9 cellular contexts compared by ENCODE assay signal in the genomic region with DNA sequence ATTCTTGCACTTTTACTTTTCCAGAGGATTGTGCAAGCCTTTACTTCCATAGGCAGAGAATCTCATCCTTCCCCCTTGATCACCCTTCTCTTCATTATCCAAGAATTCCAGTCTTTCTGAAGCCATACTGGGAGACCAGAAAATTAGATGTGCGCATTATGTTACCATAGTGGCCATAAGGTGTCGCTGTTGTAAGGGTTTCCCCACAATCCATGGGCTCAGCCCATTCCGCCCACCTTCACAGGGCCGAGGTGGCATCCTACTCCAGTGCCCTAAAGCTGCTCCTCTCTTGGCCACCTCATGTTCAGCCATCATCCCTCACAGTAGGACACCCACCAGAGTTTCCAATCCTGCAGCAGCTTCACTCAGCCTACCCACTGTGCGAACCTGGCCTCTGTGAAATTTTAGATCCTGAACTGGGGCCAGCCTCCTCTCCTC. TPM values are rescaled to one million over a fixed set of nuclear protein-coding genes. Genes with fewer than 3 reads are reported as not detected.
DNase-seq lines count a peak whose midpoint lies in the region; ATAC-seq and TF ChIP-seq lines count a peak whose summit lies in the region.
"Had no signal": no experiment of that assay in that cellular context is flagged by ENCODE, and none has a peak within 500 bp of the region (broad histone marks: within the 10 kb centered on the region; RNA-seq: fewer than 3 reads in every experiment).

No MANE protein-coding gene starts in this region.

- H3K4me1 ChIP-seq in Caco-2: no peaks in the 10 kb centered on the region
- peaks cover 27% of the 10 kb centered on the region for H3K4me1 ChIP-seq in osteoblast (ENCODE audit: insufficient read depth, low read length)
- H3K4me1 ChIP-seq: SJSA1 had no signal

- no peak overlapping the region for H2AFZ ChIP-seq in osteoblast (ENCODE audit: low read length)

- POLR2A ChIA-PET in Caco-2 (lab: Charles Lee): no interaction called here

- no peaks in the 10 kb centered on the region for H3K9me3 ChIP-seq in Caco-2
- H3K9me3 ChIP-seq in osteoblast (ENCODE audit: low read depth, low read length): no peaks in the 10 kb centered on the region
- H3K9me3 ChIP-seq: SJSA1 had no signal

- peaks cover 76% of the 10 kb centered on the region for H3K36me3 Mint-ChIP-seq in Caco-2 (ENCODE audit: insufficient read depth, unreplicated experiment)
- peaks cover 64% of the 10 kb centered on the region for H3K36me3 Mint-ChIP-seq in T-helper 2 cell treated with Interferon-gamma antibody and Interleukin-4, amounts not matched to agents 5 μg/mL and 100 μg/mL, for 36 hours (ENCODE audit: low read depth)

- no peak for ATAC-seq in GM18861 (IDR thresholded peaks at IDR 0.05; ENCODE audit: unreplicated experiment)
- no peak for ATAC-seq in HG03175 (IDR thresholded peaks at IDR 0.05; ENCODE audit: unreplicated experiment)

- peak; percentile 52 to 68 for TF ChIP-seq CTCF in Caco-2 (IDR thresholded peaks at IDR 0.05; ENCODE audit: insufficient read depth in 1 of 2, low read depth in 1 of 2, low read length in 1 of 2, severe bottlenecking in 1 of 2, unreplicated experiment in 1 of 2)
- TF ChIP-seq CTCF in HFF-Myc (IDR thresholded peaks at IDR 0.05; ENCODE audit: low read depth, low read length, missing control alignments): peak; percentile 66
- TF ChIP-seq CTCF in fibroblast of mammary gland (conservative IDR thresholded peaks at IDR 0.05; ENCODE audit: control insufficient read depth, insufficient read depth, low read depth, low read length): peak; percentile 75
- TF ChIP-seq CTCF in osteoblast (IDR thresholded peaks at IDR 0.05; ENCODE audit: extremely low read depth, low read depth, low read length): peak; percentile 80

- no TSS peak for BruUV-seq in Caco-2 (replicated peaks; lab: Mats Ljungman, UMichigan)

- no peak overlapping the region for H3K27ac ChIP-seq in osteoblast (ENCODE audit: low read depth, low read length)
- H3K27ac ChIP-seq: SJSA1 had no signal

- no peaks in the 10 kb centered on the region for H3K27me3 Mint-ChIP-seq in Caco-2 (ENCODE audit: insufficient read depth, unreplicated experiment)
- H3K27me3 Mint-ChIP-seq in T-helper 2 cell treated with Interferon-gamma antibody and Interleukin-4, amounts not matched to agents 5 μg/mL and 100 μg/mL, for 36 hours (ENCODE audit: low read depth): no peaks in the 10 kb centered on the region

- H3K79me2 ChIP-seq in osteoblast (ENCODE audit: insufficient read depth, low read length): peaks cover 43% of the 10 kb centered on the region

- H3K36me3 ChIP-seq in Caco-2 (ENCODE audit: control insufficient read depth, insufficient read depth, low read length) (peaks cover 4% of the 10 kb centered on the region), osteoblast (ENCODE audit: insufficient read depth, low read length) (peaks cover 82% of the 10 kb centered on the region)

- H3K4me3 ChIP-seq in Caco-2 (ENCODE audit: low read depth, low read length): no peak overlapping the region
- H3K4me3 ChIP-seq in HFF-Myc (replicated peaks; ENCODE audit: low read depth, low read length): no peak overlapping the region
- H3K4me3 ChIP-seq in fibroblast of mammary gland (ENCODE audit: control insufficient read depth, low read depth, low read length): no peak overlapping the region
- H3K4me3 ChIP-seq in osteoblast (ENCODE audit: insufficient read depth, low read length): no peak overlapping the region
- H3K4me3 ChIP-seq: SJSA1 had no signal

- H3K4me3 Mint-ChIP-seq in Caco-2 (ENCODE audit: unreplicated experiment): no peak overlapping the region
- H3K4me3 Mint-ChIP-seq in T-helper 2 cell treated with Interferon-gamma antibody and Interleukin-4, amounts not matched to agents 5 μg/mL and 100 μg/mL, for 36 hours: no peak overlapping the region

- intact Hi-C loops in Caco-2 (cut with micrococcal nuclease; ENCODE audit: unreplicated experiment): loop anchor here (1.0 to 5.0 kb wide), 2 partner anchors 69 to 277 kb away; no protein-coding TSS in a partner anchor

- no peaks in the 10 kb centered on the region for H3K9me3 Mint-ChIP-seq in Caco-2 (ENCODE audit: unreplicated experiment)
- no peaks in the 10 kb centered on the region for H3K9me3 Mint-ChIP-seq in T-helper 2 cell treated with Interferon-gamma antibody and Interleukin-4, amounts not matched to agents 5 μg/mL and 100 μg/mL, for 36 hours

- no peak overlapping the region for H3K4me2 ChIP-seq in osteoblast (ENCODE audit: insufficient read depth, low read length)

- H4K20me1 ChIP-seq in osteoblast (ENCODE audit: insufficient read depth, low read length): peaks cover 50% of the 10 kb centered on the region

- no peak overlapping the region for H3K27ac Mint-ChIP-seq in Caco-2 (ENCODE audit: unreplicated experiment)
- peak overlapping the region; percentile 1 for H3K27ac Mint-ChIP-seq in T-helper 2 cell treated with Interferon-gamma antibody and Interleukin-4, amounts not matched to agents 5 μg/mL and 100 μg/mL, for 36 hours

- CTCF ChIA-PET in Caco-2 (lab: Charles Lee): interaction anchor here (4.6 kb wide), 1 partner anchor 70 kb away, joined by 34 read pairs; no protein-coding TSS in a partner anchor

- no peaks in the 10 kb centered on the region for H3K4me1 Mint-ChIP-seq in Caco-2 (ENCODE audit: low read depth, unreplicated experiment)
- peaks cover 21% of the 10 kb centered on the region for H3K4me1 Mint-ChIP-seq in T-helper 2 cell treated with Interferon-gamma antibody and Interleukin-4, amounts not matched to agents 5 μg/mL and 100 μg/mL, for 36 hours (ENCODE audit: low read depth)

- H3K27me3 ChIP-seq in Caco-2 (replicated peaks; ENCODE audit: control insufficient read depth, insufficient read depth, low read length) (no peaks in the 10 kb centered on the region), osteoblast (ENCODE audit: insufficient read depth, low read length) (no peaks in the 10 kb centered on the region)
- H3K27me3 ChIP-seq: SJSA1 had no signal

- DNase-seq in Caco-2 (peak in 1 of 2 experiments; percentile 63), HFF-Myc (ENCODE audit: extremely low read depth, low read depth) (no peak), fibroblast of mammary gland (ENCODE audit: low read depth) (peak; percentile 55), osteoblast (ENCODE audit: insufficient read length, low spot score, missing footprints) (no peak), NCI-H187 (lab: John Stamatoyannopoulos, UW) (no peak)
- peak; percentile 22 for DNase-seq in T-helper 2 cell treated with Interferon-gamma antibody and Interleukin-4, amounts not matched to agents 5 μg/mL and 100 μg/mL, for 36 hours (ENCODE audit: low spot score)

RNA-seq across cellular contexts. Expression of a gene that starts 35.0 kb away (rescaled TPM):
- total RNA-seq in Caco-2 (2022) (171 and 183 TPM in 2 replicates), osteoblast (4.7 and 8.8 TPM in 2 replicates)

RNA-seq across cellular contexts. Expression of a gene that starts 37.1 kb away (rescaled TPM):
- total RNA-seq in Caco-2 (2022): 424 and 426 TPM in 2 replicates
- total RNA-seq in osteoblast: 446 and 456 TPM in 2 replicates

Comparison
In these comparisons a context has a peak if more than half of its experiments do, and no peak if none do; other contexts are left out.
1. DNase-seq: peak in T-helper 2 cell treated with Interferon-gamma antibody and Interleukin-4, amounts not matched to agents 5 μg/mL and 100 μg/mL, for 36 hours (single experiment) and fibroblast of mammary gland (single experiment); none in HFF-Myc (single experiment), osteoblast (single experiment) and NCI-H187 (0 of 2).
2. RNA of a gene that starts 35.0 kb away (total RNA-seq): 171 to 183 TPM in Caco-2; 4.7 to 8.8 TPM in osteoblast; every median in the first group is over 10 times any median in the second.
3. Peak in every context shown above with its lines, with median percentiles within 50 percentile points of each other: CTCF ChIP-seq.